Comparison of ENCODE assay signal across 35 cellular contexts in genomic region chr18:50393802-50394201, GRCh38. TPM values are rescaled to one million over a fixed set of nuclear protein-coding genes. Genes with fewer than 3 reads are reported as not detected.
"Had no signal": no experiment of that assay in that cellular context is flagged by ENCODE, and none has a peak within 500 bp of the region (broad histone marks: within the 10 kb centered on the region; RNA-seq: fewer than 3 reads in every experiment).

No MANE protein-coding gene starts in this region.

- H3K9me3 ChIP-seq: adrenal gland, body of pancreas, esophagus muscularis mucosa, gastrocnemius medialis, heart left ventricle had no signal

- H3K4me1 Mint-ChIP-seq: activated CD4-positive, alpha-beta T cell treated with anti-CD3 and anti-CD28 coated beads, Interleukin-2, amount 10 ng/mL, durations not matched to agents 24 days and 14 days; activated CD8-positive, alpha-beta memory T cell treated with anti-CD3 and anti-CD28 coated beads, Interleukin-2, amount 10 ng/mL, durations not matched to agents 7 days and 5 days; activated naive CD8-positive, alpha-beta T cell treated with anti-CD3 and anti-CD28 coated beads for 36 hours had no signal

- H3K4me3 Mint-ChIP-seq: activated CD4-positive, alpha-beta memory T cell treated with anti-CD3 and anti-CD28 coated beads for 36 hours; activated CD4-positive, alpha-beta T cell treated with anti-CD3 and anti-CD28 coated beads for 36 hours; activated CD4-positive, alpha-beta T cell treated with anti-CD3 and anti-CD28 coated beads, Interleukin-2, amount 10 ng/mL, durations not matched to agents 24 days and 14 days; activated CD8-positive, alpha-beta memory T cell treated with anti-CD3 and anti-CD28 coated beads, Interleukin-2, amount 10 ng/mL, durations not matched to agents 7 days and 5 days; activated CD8-positive, alpha-beta T cell treated with anti-CD3 and anti-CD28 coated beads, Interleukin-2, amount 10 ng/mL, durations not matched to agents 7 days and 5 days; activated naive CD4-positive, alpha-beta T cell treated with anti-CD3 and anti-CD28 coated beads for 36 hours; activated naive CD4-positive, alpha-beta T cell treated with anti-CD3 and anti-CD28 coated beads, Interleukin-2, amount 50 U/mL, for 24 hours; activated naive CD8-positive, alpha-beta T cell treated with anti-CD3 and anti-CD28 coated beads for 36 hours; activated naive CD8-positive, alpha-beta T cell treated with anti-CD3 and anti-CD28 coated beads, Interleukin-2, amount 50 U/mL, for 24 hours; activated T-helper 1 cell treated with anti-CD3 and anti-CD28 coated beads, Interleukin-12 subunit alpha, Interleukin-12 subunit beta, Interleukin-2, Interleukin-4 antibody, amounts not matched to agents 30 ng/mL and 10 ng/mL and 1 ng/mL, durations not matched to agents 14 hours and 24 hours and 36 hours; dendritic cell treated with granulocyte-macrophage colony-stimulating factor and Interleukin-4, amounts not matched to agents 40 ng/mL and 50 ng/mL, for 4 days had no signal

- H3K27ac ChIP-seq: adrenal gland, body of pancreas, cardiac muscle cell, coronary artery, dorsolateral prefrontal cortex, esophagus muscularis mucosa, foreskin keratinocyte, gastrocnemius medialis, heart left ventricle had no signal

- H3K27ac Mint-ChIP-seq: activated CD4-positive, alpha-beta memory T cell treated with anti-CD3 and anti-CD28 coated beads for 36 hours; activated CD4-positive, alpha-beta T cell treated with anti-CD3 and anti-CD28 coated beads for 36 hours; activated CD4-positive, alpha-beta T cell treated with anti-CD3 and anti-CD28 coated beads, Interleukin-2, amount 10 ng/mL, durations not matched to agents 24 days and 14 days; activated CD8-positive, alpha-beta memory T cell treated with anti-CD3 and anti-CD28 coated beads, Interleukin-2, amount 10 ng/mL, durations not matched to agents 7 days and 5 days; activated CD8-positive, alpha-beta T cell treated with anti-CD3 and anti-CD28 coated beads, Interleukin-2, amount 10 ng/mL, durations not matched to agents 7 days and 5 days; activated naive CD4-positive, alpha-beta T cell treated with anti-CD3 and anti-CD28 coated beads for 36 hours; activated naive CD4-positive, alpha-beta T cell treated with anti-CD3 and anti-CD28 coated beads, Interleukin-2, amount 50 U/mL, for 24 hours; activated naive CD8-positive, alpha-beta T cell treated with anti-CD3 and anti-CD28 coated beads for 36 hours; activated naive CD8-positive, alpha-beta T cell treated with anti-CD3 and anti-CD28 coated beads, Interleukin-2, amount 50 U/mL, for 24 hours; activated T-helper 1 cell treated with anti-CD3 and anti-CD28 coated beads, Interleukin-12 subunit alpha, Interleukin-12 subunit beta, Interleukin-2, Interleukin-4 antibody, amounts not matched to agents 30 ng/mL and 10 ng/mL and 1 ng/mL, durations not matched to agents 14 hours and 24 hours and 36 hours; activated T-helper 2 cell treated with anti-CD3 and anti-CD28 coated beads, Interferon-gamma antibody, Interleukin-2, Interleukin-4, amounts not matched to agents 10 μg/mL and 5 μg/mL and 100 μg/mL, durations not matched to agents 14 hours and 24 hours and 36 hours; dendritic cell treated with granulocyte-macrophage colony-stimulating factor and Interleukin-4, amounts not matched to agents 40 ng/mL and 50 ng/mL, for 4 days had no signal

- H3K4me1 ChIP-seq: adrenal gland, body of pancreas, esophagus muscularis mucosa, gastrocnemius medialis, heart left ventricle had no signal

- H3K36me3 ChIP-seq: adrenal gland, cardiac muscle cell, esophagus muscularis mucosa, gastrocnemius medialis, heart left ventricle had no signal

- H3K9me3 Mint-ChIP-seq: activated CD4-positive, alpha-beta memory T cell treated with anti-CD3 and anti-CD28 coated beads for 36 hours; activated CD4-positive, alpha-beta T cell treated with anti-CD3 and anti-CD28 coated beads, Interleukin-2, amount 10 ng/mL, durations not matched to agents 24 days and 14 days; activated naive CD4-positive, alpha-beta T cell treated with anti-CD3 and anti-CD28 coated beads for 36 hours; activated naive CD4-positive, alpha-beta T cell treated with anti-CD3 and anti-CD28 coated beads, Interleukin-2, amount 50 U/mL, for 24 hours; activated naive CD8-positive, alpha-beta T cell treated with anti-CD3 and anti-CD28 coated beads, Interleukin-2, amount 50 U/mL, for 24 hours; activated T-helper 1 cell treated with anti-CD3 and anti-CD28 coated beads, Interleukin-12 subunit alpha, Interleukin-12 subunit beta, Interleukin-2, Interleukin-4 antibody, amounts not matched to agents 30 ng/mL and 10 ng/mL and 1 ng/mL, durations not matched to agents 14 hours and 24 hours and 36 hours; activated T-helper 2 cell treated with anti-CD3 and anti-CD28 coated beads, Interferon-gamma antibody, Interleukin-2, Interleukin-4, amounts not matched to agents 10 μg/mL and 5 μg/mL and 100 μg/mL, durations not matched to agents 14 hours and 24 hours and 36 hours; dendritic cell treated with granulocyte-macrophage colony-stimulating factor and Interleukin-4, amounts not matched to agents 40 ng/mL and 50 ng/mL, for 4 days had no signal

- ATAC-seq: activated CD4-positive, alpha-beta T cell treated with anti-CD3 and anti-CD28 coated beads for 36 hours; activated CD8-positive, alpha-beta memory T cell treated with anti-CD3 and anti-CD28 coated beads, Interleukin-2, amount 10 ng/mL, durations not matched to agents 7 days and 5 days; activated CD8-positive, alpha-beta T cell treated with anti-CD3 and anti-CD28 coated beads, Interleukin-2, amount 10 ng/mL, durations not matched to agents 7 days and 5 days; activated naive CD8-positive, alpha-beta T cell treated with anti-CD3 and anti-CD28 coated beads, Interleukin-2, amount 50 U/mL, for 24 hours; body of pancreas; foreskin keratinocyte; gastrocnemius medialis; heart left ventricle had no signal

- H3K4me3 ChIP-seq: adrenal gland, body of pancreas, cardiac muscle cell, coronary artery, dorsolateral prefrontal cortex, esophagus muscularis mucosa, gastrocnemius medialis, heart left ventricle had no signal

- H3K36me3 Mint-ChIP-seq: activated naive CD4-positive, alpha-beta T cell treated with anti-CD3 and anti-CD28 coated beads, Interleukin-2, amount 50 U/mL, for 24 hours had no signal

- DNase-seq: activated CD4-positive, alpha-beta memory T cell treated with anti-CD3 and anti-CD28 coated beads for 36 hours; activated CD4-positive, alpha-beta T cell treated with anti-CD3 and anti-CD28 coated beads for 36 hours; activated CD4-positive, alpha-beta T cell treated with anti-CD3 and anti-CD28 coated beads, Interleukin-2, amount 10 ng/mL, durations not matched to agents 24 days and 14 days; activated CD4-positive, CD25-positive, alpha-beta regulatory T cell; activated CD4-positive, CD25-positive, alpha-beta regulatory T cell treated with anti-CD3 and anti-CD28 coated beads, Interleukin-2, amount 50 U/mL, for 72 hours; activated CD8-positive, alpha-beta memory T cell treated with anti-CD3 and anti-CD28 coated beads, Interleukin-2, amount 10 ng/mL, durations not matched to agents 7 days and 5 days; activated CD8-positive, alpha-beta memory T cell treated with anti-CD3 and anti-CD28 coated beads, Interleukin-2, amount 50 U/mL, for 4 hours; activated CD8-positive, alpha-beta T cell treated with anti-CD3 and anti-CD28 coated beads, Interleukin-2, amount 10 ng/mL, durations not matched to agents 7 days and 5 days; activated effector memory CD4-positive, alpha-beta T cell treated with anti-CD3 and anti-CD28 coated beads, Interleukin-2, amount 50 U/mL, for 16 hours; activated naive CD4-positive, alpha-beta T cell treated with anti-CD3 and anti-CD28 coated beads for 36 hours; activated naive CD8-positive, alpha-beta T cell treated with anti-CD3 and anti-CD28 coated beads for 36 hours; activated naive CD8-positive, alpha-beta T cell treated with anti-CD3 and anti-CD28 coated beads, Interleukin-2, amount 50 U/mL, for 24 hours; activated T-cell treated with anti-CD3 and anti-CD28 coated beads, Interleukin-2, amount 50 U/mL, for 1 hour; activated T-cell treated with anti-CD3 and anti-CD28 coated beads, Interleukin-2, amount 50 U/mL, for 48 hours; adrenal gland; amygdala; aorta; body of pancreas; central memory CD4-positive, alpha-beta T cell; cerebellar nuclear complex; dorsolateral prefrontal cortex; effector memory CD4-positive, alpha-beta T cell; erythroblast; foreskin keratinocyte; gastrocnemius medialis; glutamatergic neuron; heart left ventricle; T-helper 2 cell had no signal

- H3K27me3 ChIP-seq: adrenal gland, body of pancreas, cardiac muscle cell, foreskin keratinocyte, heart left ventricle had no signal

RNA-seq across cellular contexts. Expression of gene SKA1, which starts 19.0 kb away (rescaled TPM):
- total RNA-seq: esophagus muscularis mucosa had no signal
- polyA plus RNA-seq: aorta had no signal
